10 cellular contexts compared by ENCODE assay signal in genomic region chr21:41361053-41361785, GRCh38. TPM values are rescaled to one million over a fixed set of nuclear protein-coding genes. Genes with fewer than 3 reads are reported as not detected.
A peak's percentile ranks its signal among the peaks of the same experiment; 100 is the strongest.
DNase-seq lines count a peak whose midpoint lies in the region; ATAC-seq and TF ChIP-seq lines count a peak whose summit lies in the region.
"Had no signal": no experiment of that assay in that cellular context is flagged by ENCODE, and none has a peak within 500 bp of the region (broad histone marks: within the 10 kb centered on the region; RNA-seq: fewer than 3 reads in every experiment).

No MANE protein-coding gene starts in this region.

- H3K4me3 ChIP-seq in lung: no peak overlapping the region
- peak overlapping the region; percentile 23 to 44 (median 33) for H3K4me3 ChIP-seq in tibial nerve
- no peak overlapping the region for H3K4me3 ChIP-seq in WERI-Rb-1 (ENCODE audit: low read depth, low read length)
- H3K4me3 ChIP-seq: K562 had no signal

- H3K4me1 ChIP-seq in lung (ENCODE audit: control insufficient read depth in 2 of 2, insufficient read depth in 2 of 2, low read length in 2 of 2) (no peaks in the 10 kb centered on the region), tibial nerve (peaks cover 0 to 72% (median 10%) of the 10 kb centered on the region in 4 donors)

- H3K4me1 Mint-ChIP-seq in activated CD8-positive, alpha-beta T cell treated with anti-CD3 and anti-CD28 coated beads, Interleukin-2, amount 10 ng/mL, durations not matched to agents 7 days and 5 days (ENCODE audit: low read depth): peaks cover 71% of the 10 kb centered on the region

- no peak for TF ChIP-seq CTCF in lung (IDR thresholded peaks at IDR 0.05; ENCODE audit: control extremely low read depth, extremely low read depth)
- no peak for TF ChIP-seq CTCF in tibial nerve (IDR thresholded peaks at IDR 0.05)
- TF ChIP-seq CTCF in WERI-Rb-1 (IDR thresholded peaks at IDR 0.05; ENCODE audit: low read depth, low read length): no peak

- H3K36me3 ChIP-seq in lung (ENCODE audit: control insufficient read depth in 2 of 2, insufficient read depth in 2 of 2, low read length in 2 of 2) (peaks cover 0 to 1% of the 10 kb centered on the region in 2 donors), tibial nerve (no peaks in the 10 kb centered on the region), WERI-Rb-1 (no peaks in the 10 kb centered on the region)

- CTCF ChIA-PET in activated CD8-positive, alpha-beta T cell treated with anti-CD3 and anti-CD28 coated beads, Interleukin-2, amount 10 ng/mL, durations not matched to agents 7 days and 5 days (lab: Charles Lee): interaction anchor here (0.6 to 3.3 kb wide), 5 partner anchors 50 to 77 kb away, joined by 3 to 19 read pairs (median 3); no protein-coding TSS in a partner anchor

- H3K27me3 ChIP-seq in lung (ENCODE audit: control insufficient read depth, insufficient read depth): no peaks in the 10 kb centered on the region
- no peaks in the 10 kb centered on the region for H3K27me3 ChIP-seq in tibial nerve
- H3K27me3 ChIP-seq in WERI-Rb-1 (ENCODE audit: insufficient read depth, low read depth, severe bottlenecking): no peaks in the 10 kb centered on the region

- DNase-seq in activated effector memory CD4-positive, alpha-beta T cell treated with anti-CD3 and anti-CD28 coated beads, Interleukin-2, amount 50 U/mL, for 16 hours: peak; percentile 60
- DNase-seq in activated effector memory CD4-positive, alpha-beta T cell treated with Interleukin-2 at 50 U/mL for 16 hours: no peak
- DNase-seq in activated CD8-positive, alpha-beta T cell treated with anti-CD3 and anti-CD28 coated beads, Interleukin-2, amount 10 ng/mL, durations not matched to agents 7 days and 5 days: no peak
- peak; percentile 28 for DNase-seq in lung (ENCODE audit: low spot score)
- no peak for DNase-seq in tibial nerve (ENCODE audit: low spot score in 2 of 2)
- DNase-seq in SW 1271 (lab: John Stamatoyannopoulos, UW): no peak
- DNase-seq in WERI-Rb-1: no peak
- no peak for DNase-seq in amniotic stem cell (lab: John Stamatoyannopoulos, UW)

- ATAC-seq in activated CD8-positive, alpha-beta T cell treated with anti-CD3 and anti-CD28 coated beads, Interleukin-2, amount 10 ng/mL, durations not matched to agents 7 days and 5 days: no peak
- no peak for ATAC-seq in lung (ENCODE audit: insufficient read depth, low FRiP score)

- no peak for TF ChIP-seq POLR2A in tibial nerve (IDR thresholded peaks at IDR 0.05)

- no peaks in the 10 kb centered on the region for H3K27me3 Mint-ChIP-seq in activated CD8-positive, alpha-beta T cell treated with anti-CD3 and anti-CD28 coated beads, Interleukin-2, amount 10 ng/mL, durations not matched to agents 7 days and 5 days (ENCODE audit: low read depth)

- no peaks in the 10 kb centered on the region for H3K9me3 ChIP-seq in lung (ENCODE audit: control insufficient read depth in 2 of 2, insufficient read depth in 1 of 2, low read length in 1 of 2)
- no peaks in the 10 kb centered on the region for H3K9me3 ChIP-seq in tibial nerve
- H3K9me3 ChIP-seq in WERI-Rb-1 (ENCODE audit: severe bottlenecking): no peaks in the 10 kb centered on the region

- POLR2A ChIA-PET in activated CD8-positive, alpha-beta T cell treated with anti-CD3 and anti-CD28 coated beads, Interleukin-2, amount 10 ng/mL, durations not matched to agents 7 days and 5 days (lab: Charles Lee): interaction anchor here (0.6 to 8.8 kb wide), 10 partner anchors 10 to 872 kb away, joined by 3 to 178 read pairs (median 4); partner anchors contain the start of gene MX1

- peak overlapping the region; percentile 90 to 95 for H3K27ac ChIP-seq in lung (ENCODE audit: low read depth in 1 of 2, low read length in 1 of 2)
- H3K27ac ChIP-seq in tibial nerve: peak overlapping the region; percentile 55 to 92 (median 87)
- no peak overlapping the region for H3K27ac ChIP-seq in WERI-Rb-1
- H3K27ac ChIP-seq: RWPE1 had no signal

- no peaks in the 10 kb centered on the region for H3K9me3 Mint-ChIP-seq in activated CD8-positive, alpha-beta T cell treated with anti-CD3 and anti-CD28 coated beads, Interleukin-2, amount 10 ng/mL, durations not matched to agents 7 days and 5 days (ENCODE audit: insufficient read depth)

- H3K27ac Mint-ChIP-seq in activated CD8-positive, alpha-beta T cell treated with anti-CD3 and anti-CD28 coated beads, Interleukin-2, amount 10 ng/mL, durations not matched to agents 7 days and 5 days: peak overlapping the region; percentile 100

- 89 to 92% methylated on average over 16 of the region's 16 CpGs for WGBS in lung, 2 donors
- WGBS in tibial nerve, 2 donors: 94 to 96% methylated on average over 16 of the region's 16 CpGs

- no peak for TF ChIP-seq EP300 in tibial nerve (IDR thresholded peaks at IDR 0.05)

- peak overlapping the region; percentile 89 for H3K4me3 Mint-ChIP-seq in activated CD8-positive, alpha-beta T cell treated with anti-CD3 and anti-CD28 coated beads, Interleukin-2, amount 10 ng/mL, durations not matched to agents 7 days and 5 days

- peaks cover 31% of the 10 kb centered on the region for H3K36me3 Mint-ChIP-seq in activated CD8-positive, alpha-beta T cell treated with anti-CD3 and anti-CD28 coated beads, Interleukin-2, amount 10 ng/mL, durations not matched to agents 7 days and 5 days (ENCODE audit: low read depth)

RNA-seq across cellular contexts. Expression of gene MX2, which starts 0.6 kb away (rescaled TPM):
- total RNA-seq in activated CD8-positive, alpha-beta T cell treated with anti-CD3 and anti-CD28 coated beads, Interleukin-2, amount 10 ng/mL, durations not matched to agents 7 days and 5 days: 10 to 100 TPM; 56.0 to 58.6 TPM
- total RNA-seq in lung (10 to 100 TPM in 1 of 2 donors, 1 to 10 TPM in 1; 5.9 to 12.8 TPM), tibial nerve (10 to 100 TPM in 2 of 4 donors, 1 to 10 TPM in 2; 6.7 to 17.5 (median 9.5) TPM)
- 10 to 100 TPM in 1 of 2 donors, 1 to 10 TPM in 1; 4.2 to 33.4 TPM for polyA plus RNA-seq in lung

RNA-seq across cellular contexts. Expression of gene FAM3B, which starts 44.6 kb away (rescaled TPM):
- not detected for total RNA-seq in activated CD8-positive, alpha-beta T cell treated with anti-CD3 and anti-CD28 coated beads, Interleukin-2, amount 10 ng/mL, durations not matched to agents 7 days and 5 days
- total RNA-seq in lung (10 to 100 TPM in 1 of 2 donors, 1 to 10 TPM in 1; 6.7 to 18.1 TPM), tibial nerve (not detected)
- 10 to 100 TPM in 1 of 2 donors, 1 to 10 TPM in 1; 4.5 to 11.3 TPM for polyA plus RNA-seq in lung

Comparison
In these comparisons a context has a peak if more than half of its experiments do, and no peak if none do; other contexts are left out.
1. DNase-seq: peak in activated effector memory CD4-positive, alpha-beta T cell treated with anti-CD3 and anti-CD28 coated beads, Interleukin-2, amount 50 U/mL, for 16 hours (single experiment) and lung (single experiment); none in activated effector memory CD4-positive, alpha-beta T cell treated with Interleukin-2 at 50 U/mL for 16 hours (single experiment), activated CD8-positive, alpha-beta T cell treated with anti-CD3 and anti-CD28 coated beads, Interleukin-2, amount 10 ng/mL, durations not matched to agents 7 days and 5 days (single experiment), tibial nerve (0 of 2), SW 1271 (0 of 2), WERI-Rb-1 (single experiment) and amniotic stem cell (single experiment).
2. H3K4me3 ChIP-seq: peak in tibial nerve (4 of 4); none in lung (single experiment) and WERI-Rb-1 (single experiment).
3. RNA of gene FAM3B, which starts 44.6 kb away (total RNA-seq): 6.7 to 18.1 TPM in lung; not detected in activated CD8-positive, alpha-beta T cell treated with anti-CD3 and anti-CD28 coated beads, Interleukin-2, amount 10 ng/mL, durations not matched to agents 7 days and 5 days and not detected in tibial nerve; every median in the first group is over 4 times any median in the second.